Comparison of ENCODE assay signal across 10 cellular contexts in genomic region chr15:31367021-31367729, GRCh38. TPM values are rescaled to one million over a fixed set of nuclear protein-coding genes. Genes with fewer than 3 reads are reported as not detected.
DNase-seq lines count a peak whose midpoint lies in the region; ATAC-seq and TF ChIP-seq lines count a peak whose summit lies in the region.
"Had no signal": no experiment of that assay in that cellular context is flagged by ENCODE, and none has a peak within 500 bp of the region (broad histone marks: within the 10 kb centered on the region; RNA-seq: fewer than 3 reads in every experiment).

No MANE protein-coding gene starts in this region.

- H3K4me3 Mint-ChIP-seq in activated CD4-positive, alpha-beta T cell treated with anti-CD3 and anti-CD28 coated beads for 36 hours: peak overlapping the region; percentile 61

- no peak overlapping the region for H3K4me3 ChIP-seq in adrenal gland
- peak overlapping the region; percentile 39 for H3K4me3 ChIP-seq in lower lobe of right lung
- no peak overlapping the region for H3K4me3 ChIP-seq in tibial artery

- peak; percentile 35 for DNase-seq in activated CD4-positive, alpha-beta T cell treated with anti-CD3 and anti-CD28 coated beads for 36 hours
- DNase-seq in activated CD4-positive, alpha-beta T cell treated with anti-CD3 and anti-CD28 coated beads for 4 hours: no peak
- DNase-seq in adrenal gland (peak in 3 of 7 donors; percentile 17 to 87 (median 38)), lower lobe of right lung (peak; percentile 61), tibial artery (peak; percentile 46 to 73), DMS 273 treated with DMSO at 0.1 percent for 48 hours (lab: John Stamatoyannopoulos, UW) (no peak), HPDE6-E6E7 (ENCODE audit: extremely low spot score) (no peak)
- DNase-seq: kidney glomerular epithelial cell, NCI-H2029 treated with DMSO at 0.1 percent for 48 hours had no signal

- H3K27ac ChIP-seq in adrenal gland (peak overlapping the region in 4 of 5 donors; percentile 37 to 95 (median 88)), lower lobe of right lung (peak overlapping the region; percentile 93), tibial artery (peak overlapping the region; percentile 78 to 79)

- peaks cover 3% of the 10 kb centered on the region for H3K9me3 Mint-ChIP-seq in activated CD4-positive, alpha-beta T cell treated with anti-CD3 and anti-CD28 coated beads for 36 hours (ENCODE audit: low read depth)

- TF ChIP-seq CTCF in adrenal gland (IDR thresholded peaks at IDR 0.05) (no peak), lower lobe of right lung (IDR thresholded peaks at IDR 0.05) (no peak), tibial artery (IDR thresholded peaks at IDR 0.05) (no peak)

- peak overlapping the region; percentile 96 for H3K27ac Mint-ChIP-seq in activated CD4-positive, alpha-beta T cell treated with anti-CD3 and anti-CD28 coated beads for 36 hours

- H3K9me3 ChIP-seq in adrenal gland (replicated peaks in 1 of 3): no peaks in the 10 kb centered on the region
- H3K9me3 ChIP-seq in lower lobe of right lung: no peaks in the 10 kb centered on the region
- H3K9me3 ChIP-seq in tibial artery: no peaks in the 10 kb centered on the region

- ATAC-seq in activated CD4-positive, alpha-beta T cell treated with anti-CD3 and anti-CD28 coated beads for 36 hours: no peak
- ATAC-seq in lower lobe of right lung (peak in 1 of 2 donors; percentile 1), GM19455 (IDR thresholded peaks at IDR 0.05; ENCODE audit: unreplicated experiment) (no peak)

- peaks cover 29 to 66% of the 10 kb centered on the region in 2 donors for H3K4me1 ChIP-seq in adrenal gland (replicated peaks in 1 of 2)
- peaks cover 96% of the 10 kb centered on the region for H3K4me1 ChIP-seq in lower lobe of right lung
- H3K4me1 ChIP-seq in tibial artery: peaks cover 0 to 60% (median 37%) of the 10 kb centered on the region in 4 donors

- H3K36me3 ChIP-seq in adrenal gland (replicated peaks in 1 of 2) (no peaks in the 10 kb centered on the region), lower lobe of right lung (peaks cover 6% of the 10 kb centered on the region), tibial artery (peaks cover 1 to 4% (median 2%) of the 10 kb centered on the region in 3 donors)

- CTCF ChIA-PET in activated CD4-positive, alpha-beta T cell treated with anti-CD3 and anti-CD28 coated beads for 36 hours (lab: Charles Lee): interaction anchor here (0.7 to 5.0 kb wide), 15 partner anchors 10 to 127 kb away, joined by 3 to 28 read pairs (median 4); no protein-coding TSS in a partner anchor

- H3K36me3 Mint-ChIP-seq in activated CD4-positive, alpha-beta T cell treated with anti-CD3 and anti-CD28 coated beads for 36 hours (ENCODE audit: low read depth): peaks cover 46% of the 10 kb centered on the region

- H3K27me3 ChIP-seq in adrenal gland (no peaks in the 10 kb centered on the region), lower lobe of right lung (ENCODE audit: low read depth) (no peaks in the 10 kb centered on the region), tibial artery (no peaks in the 10 kb centered on the region)

- intact Hi-C loops in activated CD4-positive, alpha-beta T cell treated with anti-CD3 and anti-CD28 coated beads for 36 hours (cut with DNase I, micrococcal nuclease): loop anchor here in 1 of 2 experiments (2.0 kb wide), 1 partner anchor 122 kb away; no protein-coding TSS in a partner anchor
- intact Hi-C loops in adrenal gland (cut with DNase I): loop anchor here (10.0 kb wide), 2 partner anchors 68 to 118 kb away; no protein-coding TSS in a partner anchor
- intact Hi-C loops in lower lobe of right lung (cut with DNase I): no loop called here
- intact Hi-C loops in tibial artery (cut with DNase I; ENCODE audit: low total_unique reads): no loop called here

- TF ChIP-seq POLR2A in adrenal gland (IDR thresholded peaks at IDR 0.05): peak; percentile 7 to 33

- 71 to 82% (median 75%) methylated on average over 10 to 11 of the region's 11 CpGs for WGBS in adrenal gland, 4 donors

- POLR2A ChIA-PET in activated CD4-positive, alpha-beta T cell treated with anti-CD3 and anti-CD28 coated beads for 36 hours (lab: Charles Lee): interaction anchor here (1.3 to 2.1 kb wide), 2 partner anchors 10 to 16 kb away, joined by 3 to 5 read pairs; no protein-coding TSS in a partner anchor

- H3K27me3 Mint-ChIP-seq in activated CD4-positive, alpha-beta T cell treated with anti-CD3 and anti-CD28 coated beads for 36 hours: no peaks in the 10 kb centered on the region

- H3K4me1 Mint-ChIP-seq in activated CD4-positive, alpha-beta T cell treated with anti-CD3 and anti-CD28 coated beads for 36 hours: peaks cover 91% of the 10 kb centered on the region

RNA-seq across cellular contexts. Expression of gene KLF13, which starts 40.5 kb away (rescaled TPM):
- 100 to 1,000 TPM; 147 to 212 TPM for total RNA-seq in activated CD4-positive, alpha-beta T cell treated with anti-CD3 and anti-CD28 coated beads for 36 hours
- total RNA-seq in adrenal gland (10 to 100 TPM; 19.9 to 65.9 (median 37.8) TPM), lower lobe of right lung (178 TPM)
- 10 to 100 TPM; 17.3 to 33.5 (median 21.0) TPM for polyA plus RNA-seq in adrenal gland

Comparison
In these comparisons a context has a peak if more than half of its experiments do, and no peak if none do; other contexts are left out.
1. DNase-seq: peak in activated CD4-positive, alpha-beta T cell treated with anti-CD3 and anti-CD28 coated beads for 36 hours (single experiment), lower lobe of right lung (single experiment) and tibial artery (2 of 2); none in activated CD4-positive, alpha-beta T cell treated with anti-CD3 and anti-CD28 coated beads for 4 hours (0 of 2), DMS 273 treated with DMSO at 0.1 percent for 48 hours (single experiment) and HPDE6-E6E7 (single experiment).
2. intact Hi-C loops: an anchor here in adrenal gland (10.0 kb wide); none called in lower lobe of right lung and tibial artery.
3. Peak in every context shown above with its lines, with median percentiles within 50 percentile points of each other: H3K27ac ChIP-seq.